ENCODE assay signal across 14 cellular contexts in genomic region chr5:175383350-175383749, GRCh38.
DNase-seq lines count a peak whose midpoint lies in the region; ATAC-seq and TF ChIP-seq lines count a peak whose summit lies in the region.
"Had no signal": no experiment of that assay in that cellular context is flagged by ENCODE, and none has a peak within 500 bp of the region (broad histone marks: within the 10 kb centered on the region; RNA-seq: fewer than 3 reads in every experiment).

No MANE protein-coding gene starts in this region.

- no peaks in the 10 kb centered on the region for H3K36me3 Mint-ChIP-seq in CD4-positive, alpha-beta T cell (ENCODE audit: low read depth)
- H3K36me3 Mint-ChIP-seq: activated naive CD4-positive, alpha-beta T cell treated with anti-CD3 and anti-CD28 coated beads, Interleukin-2, amount 10 ng/mL, durations not matched to agents 7 days and 5 days; CD4-positive, alpha-beta memory T cell had no signal

- H3K27me3 ChIP-seq in H7 (ENCODE audit: control insufficient read depth, insufficient read depth, low read length), result no peaks in the 10 kb centered on the region
- peaks cover 2% of the 10 kb centered on the region for H3K27me3 ChIP-seq in CD4-positive, alpha-beta T cell (ENCODE audit: control insufficient read depth, insufficient read depth, low read length)

- H3K9me3 Mint-ChIP-seq in CD4-positive, alpha-beta T cell, result no peaks in the 10 kb centered on the region
- H3K9me3 Mint-ChIP-seq: activated B cell treated with CpG ODN at 0.5 μM for 24 hours; activated naive CD4-positive, alpha-beta T cell treated with anti-CD3 and anti-CD28 coated beads, Interleukin-2, amount 10 ng/mL, durations not matched to agents 7 days and 5 days; effector memory CD8-positive, alpha-beta T cell had no signal

- CTCF ChIA-PET in CD4-positive, alpha-beta T cell (lab: Charles Lee), result no interaction called here

- peak; percentile 15 for TF ChIP-seq CTCF in astrocyte of the spinal cord (IDR thresholded peaks at IDR 0.05; ENCODE audit: low read depth, low read length)
- no peak for TF ChIP-seq CTCF in CD4-positive, alpha-beta T cell (IDR thresholded peaks at IDR 0.05)

- POLR2A ChIA-PET in CD4-positive, alpha-beta T cell (lab: Charles Lee), result no interaction called here

- H3K4me3 ChIP-seq in H7 (ENCODE audit: insufficient read depth, low read depth, low read length) (no peak overlapping the region), astrocyte of the spinal cord (ENCODE audit: low read depth, low read length) (no peak overlapping the region)

- H3K4me1 Mint-ChIP-seq in CD4-positive, alpha-beta T cell (ENCODE audit: low read depth), result no peaks in the 10 kb centered on the region
- H3K4me1 Mint-ChIP-seq: activated B cell treated with CpG ODN at 0.5 μM for 24 hours; activated naive CD4-positive, alpha-beta T cell treated with anti-CD3 and anti-CD28 coated beads, Interleukin-2, amount 10 ng/mL, durations not matched to agents 7 days and 5 days; CD4-positive, alpha-beta memory T cell had no signal

- peak; percentile 34 for DNase-seq in H7
- peak; percentile 73 for DNase-seq in NCI-H2196 treated with DMSO at 0.1 percent for 48 hours (lab: John Stamatoyannopoulos, UW; ENCODE audit: unreplicated experiment)
- peak; percentile 73 for DNase-seq in astrocyte of the spinal cord (ENCODE audit: low read depth, low spot score)
- DNase-seq in pons (ENCODE audit: low spot score), result peak; percentile 40
- DNase-seq in NOMO-1 treated with dmso at 0.1 percent for 144 hours (lab: John Stamatoyannopoulos, UW; ENCODE audit: unreplicated experiment), result no peak
- no peak for DNase-seq in SW 1271 (lab: John Stamatoyannopoulos, UW)
- no peak for DNase-seq in cortex of kidney (lab: John Stamatoyannopoulos, UW)
- no peak for DNase-seq in CD4-positive, alpha-beta T cell
- DNase-seq: activated B cell treated with CpG ODN at 0.5 μM for 24 hours; activated naive CD4-positive, alpha-beta T cell treated with anti-CD3 and anti-CD28 coated beads, Interleukin-2, amount 10 ng/mL, durations not matched to agents 7 days and 5 days; CD4-positive, alpha-beta memory T cell; effector memory CD8-positive, alpha-beta T cell; HCEC 1CT; stimulated activated CD4-positive, alpha-beta T cell treated with anti-CD3 and anti-CD28 coated beads, Interleukin-12 subunit alpha, Interleukin-12 subunit beta, amount 100 ng/mL, for 4 hours had no signal

- H3K27me3 Mint-ChIP-seq in CD4-positive, alpha-beta T cell, result peaks cover 35% of the 10 kb centered on the region

- H3K36me3 ChIP-seq in H7 (replicated peaks; ENCODE audit: control insufficient read depth, insufficient read depth, low read length), result no peaks in the 10 kb centered on the region

- no peak for ATAC-seq in CD4-positive, alpha-beta T cell (ENCODE audit: poor library complexity)
- ATAC-seq: effector memory CD8-positive, alpha-beta T cell had no signal

- in situ Hi-C loops in astrocyte of the spinal cord (cut with HindIII; ENCODE audit: low sequenced_read_pairs), result no loop called here

- H3K9me3 ChIP-seq in CD4-positive, alpha-beta T cell (ENCODE audit: control insufficient read depth, low read length), result no peaks in the 10 kb centered on the region

- no peak overlapping the region for H3K4me3 Mint-ChIP-seq in CD4-positive, alpha-beta T cell
- H3K4me3 Mint-ChIP-seq: activated B cell treated with CpG ODN at 0.5 μM for 24 hours; activated naive CD4-positive, alpha-beta T cell treated with anti-CD3 and anti-CD28 coated beads, Interleukin-2, amount 10 ng/mL, durations not matched to agents 7 days and 5 days; CD4-positive, alpha-beta memory T cell; effector memory CD8-positive, alpha-beta T cell had no signal

- H3K27ac Mint-ChIP-seq in CD4-positive, alpha-beta T cell, result no peak overlapping the region
- H3K27ac Mint-ChIP-seq: activated B cell treated with CpG ODN at 0.5 μM for 24 hours; activated naive CD4-positive, alpha-beta T cell treated with anti-CD3 and anti-CD28 coated beads, Interleukin-2, amount 10 ng/mL, durations not matched to agents 7 days and 5 days; CD4-positive, alpha-beta memory T cell; effector memory CD8-positive, alpha-beta T cell had no signal

- no peak overlapping the region for H3K27ac ChIP-seq in CD4-positive, alpha-beta T cell (ENCODE audit: low read depth, low read length)

- intact Hi-C loops in CD4-positive, alpha-beta T cell (cut with DNase I, micrococcal nuclease), result no loop called here

Comparison
In these comparisons a context has a peak if more than half of its experiments do, and no peak if none do; other contexts are left out.
1. DNase-seq: peak in H7 (single experiment), NCI-H2196 treated with DMSO at 0.1 percent for 48 hours (single experiment), astrocyte of the spinal cord (single experiment) and pons (single experiment); none in NOMO-1 treated with dmso at 0.1 percent for 144 hours (single experiment), SW 1271 (0 of 2), cortex of kidney (single experiment) and CD4-positive, alpha-beta T cell (0 of 10).